In the genomic region with DNA sequence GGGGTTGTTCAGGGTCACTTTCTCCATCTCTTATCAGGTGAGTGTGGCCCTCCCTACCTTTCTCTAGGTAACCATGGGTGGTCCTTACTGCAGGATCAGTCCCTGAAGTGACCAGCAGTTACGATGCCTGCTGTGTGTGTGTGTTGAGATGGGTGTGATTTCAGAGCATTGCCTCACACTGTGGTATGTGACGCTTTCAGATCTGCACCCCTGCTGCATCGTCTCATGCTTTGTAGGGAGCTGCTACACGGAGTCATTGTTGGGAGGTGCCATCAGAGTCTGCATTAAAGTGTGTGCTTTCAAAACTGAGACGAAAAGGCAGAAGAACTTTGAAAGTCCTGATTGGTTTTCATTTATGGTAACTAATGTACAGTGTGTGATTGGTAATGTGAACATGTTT, we compare ENCODE assay signal across 1 cellular context.
TF ChIP-seq lines count a peak whose summit lies in the region.

No MANE protein-coding gene starts in this region.

TF ChIP-seq in IMR-90, 13 proteins besides CTCF, POLR2A, EP300 and RAD21:
- TF ChIP-seq MAZ (IDR thresholded peaks at IDR 0.05; ENCODE audit: borderline replicate concordance, low read depth, low read length): no peak
- TF ChIP-seq CEBPB (IDR thresholded peaks at IDR 0.05; ENCODE audit: low read depth, low read length): peak; percentile 69; the same call in 1 of the 2 replicates
TF ChIP-seq in IMR-90: peak in this region for 1.
